ENCODE assay signal across 12 cellular contexts in the genomic region with DNA sequence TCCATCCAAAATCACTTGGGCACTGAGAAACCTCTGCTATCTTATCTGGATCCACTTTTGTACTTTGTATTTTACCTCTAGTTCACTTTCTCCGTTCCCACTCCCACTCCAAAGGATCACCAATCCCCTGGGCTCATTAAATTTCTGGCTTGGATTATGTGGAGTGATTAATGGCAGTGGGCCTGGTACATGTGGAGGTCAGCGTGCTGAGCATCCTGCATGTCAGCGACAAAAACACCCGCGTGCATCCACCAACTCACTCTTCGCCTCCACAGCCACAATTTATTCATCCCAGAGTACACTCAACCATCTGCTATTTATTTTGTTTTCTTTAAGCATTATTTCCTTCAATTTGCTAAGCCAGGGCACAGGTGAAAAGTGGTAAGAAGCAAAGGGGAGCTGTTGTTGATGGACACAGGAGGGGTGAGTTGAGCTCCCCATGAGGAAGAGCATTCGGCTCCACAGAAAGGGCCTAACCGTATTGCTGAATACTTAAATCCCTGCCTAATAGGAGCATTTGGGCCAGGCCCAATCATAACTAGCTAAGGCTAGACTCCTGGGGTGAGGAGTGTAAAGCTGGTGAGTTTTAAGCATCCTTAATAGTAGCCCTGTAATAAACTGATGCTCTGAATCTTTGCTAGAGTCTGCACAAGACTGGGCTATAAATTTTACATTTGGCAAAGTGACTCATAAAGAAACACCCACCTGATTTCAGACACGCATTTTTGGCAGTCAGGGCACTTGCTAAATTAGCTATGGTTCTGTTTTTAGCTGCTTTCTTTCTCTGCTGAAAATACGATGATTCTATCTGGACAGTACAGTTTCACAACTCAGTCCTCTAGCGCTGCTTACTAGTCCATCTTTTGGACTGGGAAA.
DNase-seq lines count a peak whose midpoint lies in the region; ATAC-seq and TF ChIP-seq lines count a peak whose summit lies in the region.
"Had no signal": no experiment of that assay in that cellular context is flagged by ENCODE, and none has a peak within 500 bp of the region (broad histone marks: within the 10 kb centered on the region; RNA-seq: fewer than 3 reads in every experiment).

No MANE protein-coding gene starts in this region.

- H3K27me3 ChIP-seq in IMR-90 (ENCODE audit: control insufficient read depth, insufficient read depth, low read length): no peaks in the 10 kb centered on the region
- no peaks in the 10 kb centered on the region for H3K27me3 ChIP-seq in skeletal muscle satellite cell (ENCODE audit: control insufficient read depth, insufficient read depth, low read length)
- H3K27me3 ChIP-seq in CD8-positive, alpha-beta T cell (ENCODE audit: insufficient read depth, low read length): no peaks in the 10 kb centered on the region
- H3K27me3 ChIP-seq: colonic mucosa, tibial nerve had no signal

- H3K27me3 Mint-ChIP-seq in CD8-positive, alpha-beta T cell (ENCODE audit: low read depth): no peaks in the 10 kb centered on the region

- H2AFZ ChIP-seq in IMR-90 (replicated peaks; ENCODE audit: low read length, poor library complexity): no peak overlapping the region

- H3K14ac ChIP-seq in IMR-90 (replicated peaks; ENCODE audit: low read depth, low read length): no peak overlapping the region

- H3K9me3 Mint-ChIP-seq in activated naive CD4-positive, alpha-beta T cell treated with anti-CD3 and anti-CD28 coated beads, Interleukin-2, amount 50 U/mL, for 72 hours: peaks cover 11 to 16% of the 10 kb centered on the region in 2 donors
- H3K9me3 Mint-ChIP-seq in CD8-positive, alpha-beta T cell: no peaks in the 10 kb centered on the region

- in situ Hi-C loops in IMR-90 (cut with MboI; ENCODE audit: low sequenced_read_pairs): no loop called here

- H3K9me3 ChIP-seq in IMR-90 (ENCODE audit: control insufficient read depth, insufficient read depth, low read length) (no peaks in the 10 kb centered on the region), skeletal muscle satellite cell (replicated peaks; ENCODE audit: low read length) (no peaks in the 10 kb centered on the region)
- no peaks in the 10 kb centered on the region for H3K9me3 ChIP-seq in CD8-positive, alpha-beta T cell (ENCODE audit: low read length)
- H3K9me3 ChIP-seq: colonic mucosa, tibial nerve had no signal

- no peak overlapping the region for H2AK9ac ChIP-seq in IMR-90 (replicated peaks; ENCODE audit: low read depth, low read length, poor library complexity)

- POLR2A ChIA-PET in IMR-90 (lab: Charles Lee; ENCODE audit: unreplicated experiment): no interaction called here
- POLR2A ChIA-PET in CD8-positive, alpha-beta T cell (lab: Charles Lee): no interaction called here

- dilution Hi-C loops in IMR-90 (cut with HindIII; ENCODE audit: low sequenced_read_pairs, unreplicated experiment): no loop called here

- H3K4me3 ChIP-seq in IMR-90 (ENCODE audit: insufficient read depth, low read depth, low read length) (no peak overlapping the region), skeletal muscle satellite cell (ENCODE audit: low read length) (no peak overlapping the region)
- H3K4me3 ChIP-seq in CD8-positive, alpha-beta T cell (ENCODE audit: low read depth, low read length): no peak overlapping the region
- H3K4me3 ChIP-seq: colonic mucosa, tibial nerve had no signal

- H3K4me3 Mint-ChIP-seq in CD8-positive, alpha-beta T cell: no peak overlapping the region

- CTCF ChIA-PET in IMR-90 (lab: Yijun Ruan, JAX): interaction anchor here (0.8 to 1.1 kb wide), 2 partner anchors 92 to 385 kb away, joined by 3 to 5 read pairs; no protein-coding TSS in a partner anchor
- CTCF ChIA-PET in CD8-positive, alpha-beta T cell (lab: Charles Lee): no interaction called here

- no peaks in the 10 kb centered on the region for H3K36me3 Mint-ChIP-seq in activated naive CD4-positive, alpha-beta T cell treated with anti-CD3 and anti-CD28 coated beads, Interleukin-2, amount 50 U/mL, for 72 hours
- no peaks in the 10 kb centered on the region for H3K36me3 Mint-ChIP-seq in CD8-positive, alpha-beta T cell

- H3K23ac ChIP-seq in IMR-90 (ENCODE audit: low read depth, low read length): no peak overlapping the region

- no peak overlapping the region for H4K8ac ChIP-seq in IMR-90 (ENCODE audit: low read depth in 2 of 2, low read length in 2 of 2)

- no peaks in the 10 kb centered on the region for H3K36me3 ChIP-seq in IMR-90 (ENCODE audit: control insufficient read depth, insufficient read depth, low read length)
- H3K36me3 ChIP-seq in skeletal muscle satellite cell (ENCODE audit: insufficient read depth, low read length): no peaks in the 10 kb centered on the region
- H3K36me3 ChIP-seq in CD8-positive, alpha-beta T cell (ENCODE audit: insufficient read depth, low read length): no peaks in the 10 kb centered on the region
- H3K36me3 ChIP-seq: colonic mucosa, tibial nerve had no signal

- TF ChIP-seq POLR2A in IMR-90 (IDR thresholded peaks at IDR 0.05; ENCODE audit: low read depth, low read length): no peak

- H2BK120ac ChIP-seq in IMR-90 (ENCODE audit: low read depth, low read length): no peak overlapping the region

- H3K4me2 ChIP-seq in IMR-90 (ENCODE audit: low read depth, low read length): no peak overlapping the region
- peak overlapping the region; percentile 47 for H3K4me2 ChIP-seq in skeletal muscle satellite cell (ENCODE audit: low read length)

- H3K18ac ChIP-seq in IMR-90 (ENCODE audit: low read depth, low read length): no peak overlapping the region

- no peaks in the 10 kb centered on the region for H3K9me1 ChIP-seq in IMR-90 (ENCODE audit: insufficient read depth, low read length)

- H3K4me1 Mint-ChIP-seq in CD8-positive, alpha-beta T cell (ENCODE audit: low read depth): no peaks in the 10 kb centered on the region

- H3K4ac ChIP-seq in IMR-90 (ENCODE audit: low read depth, low read length): no peak overlapping the region

- H3K9ac ChIP-seq in IMR-90 (ENCODE audit: low read depth, low read length): no peak overlapping the region
- H3K9ac ChIP-seq in skeletal muscle satellite cell (ENCODE audit: low read depth, low read length): peak overlapping the region; percentile 41

- H3K79me1 ChIP-seq in IMR-90 (ENCODE audit: low read depth in 1 of 2, low read length in 2 of 2): no peaks in the 10 kb centered on the region

- ATAC-seq in GM18867 (IDR thresholded peaks at IDR 0.05; ENCODE audit: unreplicated experiment) (peak; percentile 90), IMR-90 (ENCODE audit: low read depth) (peak; percentile 24; the same call in 1 of the 2 replicates)
- no peak for ATAC-seq in activated naive CD4-positive, alpha-beta T cell treated with anti-CD3 and anti-CD28 coated beads, Interleukin-2, amount 50 U/mL, for 72 hours
- ATAC-seq in CD8-positive, alpha-beta T cell: no peak
- ATAC-seq: Right ventricle myocardium inferior had no signal

- H3K27ac ChIP-seq in IMR-90 (ENCODE audit: insufficient read depth, low read length): no peak overlapping the region
- no peak overlapping the region for H3K27ac ChIP-seq in CD8-positive, alpha-beta T cell (ENCODE audit: low read depth, low read length)
- H3K27ac ChIP-seq: colonic mucosa had no signal

- intact Hi-C loops in IMR-90 (cut with micrococcal nuclease): no loop called here
- intact Hi-C loops in CD8-positive, alpha-beta T cell (cut with DNase I, micrococcal nuclease): no loop called here

- no peak overlapping the region for H3K27ac Mint-ChIP-seq in activated naive CD4-positive, alpha-beta T cell treated with anti-CD3 and anti-CD28 coated beads, Interleukin-2, amount 50 U/mL, for 72 hours
- no peak overlapping the region for H3K27ac Mint-ChIP-seq in CD8-positive, alpha-beta T cell

- no peak for TF ChIP-seq RAD21 in IMR-90 (IDR thresholded peaks at IDR 0.05; ENCODE audit: low read length)

- no peak overlapping the region for H3K56ac ChIP-seq in IMR-90 (ENCODE audit: extremely low read depth, insufficient read depth, low read length)

- no peak overlapping the region for H4K5ac ChIP-seq in IMR-90 (ENCODE audit: low read depth, low read length)

- BruUV-seq in IMR-90 (replicated peaks; lab: Mats Ljungman, UMichigan): no TSS peak

- TF ChIP-seq CTCF in IMR-90 (conservative IDR thresholded peaks at IDR 0.05; ENCODE audit: low read depth, low read length): no peak
- TF ChIP-seq CTCF in CD8-positive, alpha-beta T cell (IDR thresholded peaks at IDR 0.05): no peak

- H4K91ac ChIP-seq in IMR-90 (ENCODE audit: insufficient read depth, low read depth, low read length): no peak overlapping the region

- WGBS in IMR-90 (ENCODE audit: extremely low coverage in 2 of 2, insufficient read length in 1 of 2), 2 experiments: 20% methylated on average over 1 of the region's 11 CpGs; no CpG with 5 or more reads in 1 of the 2 experiments

- no peak overlapping the region for H2BK15ac ChIP-seq in IMR-90 (ENCODE audit: low read depth, low read length)

- H3K4me1 ChIP-seq in IMR-90 (ENCODE audit: control insufficient read depth, insufficient read depth, low read length) (peaks cover 3% of the 10 kb centered on the region; the same call in 1 of the 2 replicates), skeletal muscle satellite cell (ENCODE audit: control insufficient read depth, insufficient read depth, low read length) (peaks cover 37% of the 10 kb centered on the region)
- H3K4me1 ChIP-seq in CD8-positive, alpha-beta T cell (ENCODE audit: insufficient read depth, low read length): no peaks in the 10 kb centered on the region
- H3K4me1 ChIP-seq: colonic mucosa had no signal

- no peak overlapping the region for H2AK5ac ChIP-seq in IMR-90 (ENCODE audit: low read depth, low read length)

- no peak overlapping the region for H2BK20ac ChIP-seq in IMR-90 (ENCODE audit: low read depth, low read length)

- DNase-seq in IMR-90 (peak; percentile 20), dedifferentiated amniotic fluid mesenchymal stem cell (ENCODE audit: extremely low spot score) (peak; percentile 84), DMS53 treated with DMSO at 0.1 percent for 48 hours (lab: John Stamatoyannopoulos, UW; ENCODE audit: unreplicated experiment) (no peak)
- no peak for DNase-seq in activated naive CD4-positive, alpha-beta T cell treated with anti-CD3 and anti-CD28 coated beads, Interleukin-2, amount 50 U/mL, for 72 hours (ENCODE audit: low spot score in 2 of 2)
- no peak for DNase-seq in CD8-positive, alpha-beta T cell
- DNase-seq: colonic mucosa, glutamatergic neuron, NCI-H2029 treated with DMSO at 0.1 percent for 48 hours had no signal

- H4K20me1 ChIP-seq in IMR-90 (ENCODE audit: insufficient read depth, low read length): no peaks in the 10 kb centered on the region

- H2BK5ac ChIP-seq in IMR-90 (ENCODE audit: low read depth, low read length, poor library complexity, severe bottlenecking): no peak overlapping the region

TF ChIP-seq in IMR-90, 13 proteins besides CTCF, POLR2A, EP300 and RAD21 (continues in another document):
- no peak for TF ChIP-seq MXI1 (IDR thresholded peaks at IDR 0.05; ENCODE audit: borderline replicate concordance, low read depth, low read length)
- TF ChIP-seq CHD1 (IDR thresholded peaks at IDR 0.05; ENCODE audit: low read depth, low read length): no peak
- no peak for TF ChIP-seq MAFK (IDR thresholded peaks at IDR 0.05; ENCODE audit: low read depth, low read length)
- TF ChIP-seq RCOR1 (IDR thresholded peaks at IDR 0.05; ENCODE audit: insufficient replicate concordance, low read length): no peak

Comparison
In these comparisons a context has a peak if more than half of its experiments do, and no peak if none do; other contexts are left out.
1. ATAC-seq: peak in GM18867 (single experiment) and IMR-90 (single experiment); none in activated naive CD4-positive, alpha-beta T cell treated with anti-CD3 and anti-CD28 coated beads, Interleukin-2, amount 50 U/mL, for 72 hours (0 of 2) and CD8-positive, alpha-beta T cell (single experiment).
2. DNase-seq: peak in IMR-90 (single experiment) and dedifferentiated amniotic fluid mesenchymal stem cell (single experiment); none in activated naive CD4-positive, alpha-beta T cell treated with anti-CD3 and anti-CD28 coated beads, Interleukin-2, amount 50 U/mL, for 72 hours (0 of 2), CD8-positive, alpha-beta T cell (0 of 7) and DMS53 treated with DMSO at 0.1 percent for 48 hours (single experiment).